ENCODE assay signal across 1 cellular context in genomic region chr14:92962831-92963095, GRCh38.
TF ChIP-seq lines count a peak whose summit lies in the region.

No MANE protein-coding gene starts in this region.

TF ChIP-seq in HepG2, 621 proteins besides CTCF, POLR2A, EP300 and RAD21:
- TF ChIP-seq ZNF576 (CRISPR knock-in tag; IDR thresholded peaks at IDR 0.05): no peak
- no peak for TF ChIP-seq TP53 (CRISPR knock-in tag; conservative IDR thresholded peaks at IDR 0.05)
- TF ChIP-seq RFX5 (IDR thresholded peaks at IDR 0.05; ENCODE audit: low read depth, low read length): no peak
- TF ChIP-seq, protein P1, sequence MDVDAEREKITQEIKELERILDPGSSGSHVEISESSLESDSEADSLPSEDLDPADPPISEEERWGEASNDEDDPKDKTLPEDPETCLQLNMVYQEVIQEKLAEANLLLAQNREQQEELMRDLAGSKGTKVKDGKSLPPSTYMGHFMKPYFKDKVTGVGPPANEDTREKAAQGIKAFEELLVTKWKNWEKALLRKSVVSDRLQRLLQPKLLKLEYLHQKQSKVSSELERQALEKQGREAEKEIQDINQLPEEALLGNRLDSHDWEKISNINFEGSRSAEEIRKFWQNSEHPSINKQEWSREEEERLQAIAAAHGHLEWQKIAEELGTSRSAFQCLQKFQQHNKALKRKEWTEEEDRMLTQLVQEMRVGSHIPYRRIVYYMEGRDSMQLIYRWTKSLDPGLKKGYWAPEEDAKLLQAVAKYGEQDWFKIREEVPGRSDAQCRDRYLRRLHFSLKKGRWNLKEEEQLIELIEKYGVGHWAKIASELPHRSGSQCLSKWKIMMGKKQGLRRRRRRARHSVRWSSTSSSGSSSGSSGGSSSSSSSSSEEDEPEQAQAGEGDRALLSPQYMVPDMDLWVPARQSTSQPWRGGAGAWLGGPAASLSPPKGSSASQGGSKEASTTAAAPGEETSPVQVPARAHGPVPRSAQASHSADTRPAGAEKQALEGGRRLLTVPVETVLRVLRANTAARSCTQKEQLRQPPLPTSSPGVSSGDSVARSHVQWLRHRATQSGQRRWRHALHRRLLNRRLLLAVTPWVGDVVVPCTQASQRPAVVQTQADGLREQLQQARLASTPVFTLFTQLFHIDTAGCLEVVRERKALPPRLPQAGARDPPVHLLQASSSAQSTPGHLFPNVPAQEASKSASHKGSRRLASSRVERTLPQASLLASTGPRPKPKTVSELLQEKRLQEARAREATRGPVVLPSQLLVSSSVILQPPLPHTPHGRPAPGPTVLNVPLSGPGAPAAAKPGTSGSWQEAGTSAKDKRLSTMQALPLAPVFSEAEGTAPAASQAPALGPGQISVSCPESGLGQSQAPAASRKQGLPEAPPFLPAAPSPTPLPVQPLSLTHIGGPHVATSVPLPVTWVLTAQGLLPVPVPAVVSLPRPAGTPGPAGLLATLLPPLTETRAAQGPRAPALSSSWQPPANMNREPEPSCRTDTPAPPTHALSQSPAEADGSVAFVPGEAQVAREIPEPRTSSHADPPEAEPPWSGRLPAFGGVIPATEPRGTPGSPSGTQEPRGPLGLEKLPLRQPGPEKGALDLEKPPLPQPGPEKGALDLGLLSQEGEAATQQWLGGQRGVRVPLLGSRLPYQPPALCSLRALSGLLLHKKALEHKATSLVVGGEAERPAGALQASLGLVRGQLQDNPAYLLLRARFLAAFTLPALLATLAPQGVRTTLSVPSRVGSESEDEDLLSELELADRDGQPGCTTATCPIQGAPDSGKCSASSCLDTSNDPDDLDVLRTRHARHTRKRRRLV (CRISPR knock-in tag; IDR thresholded peaks at IDR 0.05): no peak
- no peak for TF ChIP-seq HES4 (CRISPR knock-in tag; IDR thresholded peaks at IDR 0.05; ENCODE audit: borderline replicate concordance)
- TF ChIP-seq FOXM1 (CRISPR knock-in tag; IDR thresholded peaks at IDR 0.05): no peak
- TF ChIP-seq ZNF792 (CRISPR knock-in tag; IDR thresholded peaks at IDR 0.05): no peak
- no peak for TF ChIP-seq PRMT3 (CRISPR knock-in tag; IDR thresholded peaks at IDR 0.05; ENCODE audit: borderline replicate concordance, low read depth)
- TF ChIP-seq HOXA7 (CRISPR knock-in tag; IDR thresholded peaks at IDR 0.05): no peak
- TF ChIP-seq SIX4 (CRISPR knock-in tag; IDR thresholded peaks at IDR 0.05): no peak
- TF ChIP-seq TFAP4 (IDR thresholded peaks at IDR 0.05; ENCODE audit: borderline replicate concordance, low read depth): no peak
- TF ChIP-seq ZNF75D (CRISPR knock-in tag; IDR thresholded peaks at IDR 0.05; ENCODE audit: borderline replicate concordance): no peak
- TF ChIP-seq, protein P2, sequence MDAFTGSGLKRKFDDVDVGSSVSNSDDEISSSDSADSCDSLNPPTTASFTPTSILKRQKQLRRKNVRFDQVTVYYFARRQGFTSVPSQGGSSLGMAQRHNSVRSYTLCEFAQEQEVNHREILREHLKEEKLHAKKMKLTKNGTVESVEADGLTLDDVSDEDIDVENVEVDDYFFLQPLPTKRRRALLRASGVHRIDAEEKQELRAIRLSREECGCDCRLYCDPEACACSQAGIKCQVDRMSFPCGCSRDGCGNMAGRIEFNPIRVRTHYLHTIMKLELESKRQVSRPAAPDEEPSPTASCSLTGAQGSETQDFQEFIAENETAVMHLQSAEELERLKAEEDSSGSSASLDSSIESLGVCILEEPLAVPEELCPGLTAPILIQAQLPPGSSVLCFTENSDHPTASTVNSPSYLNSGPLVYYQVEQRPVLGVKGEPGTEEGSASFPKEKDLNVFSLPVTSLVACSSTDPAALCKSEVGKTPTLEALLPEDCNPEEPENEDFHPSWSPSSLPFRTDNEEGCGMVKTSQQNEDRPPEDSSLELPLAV (CRISPR knock-in tag; conservative IDR thresholded peaks at IDR 0.05; ENCODE audit: low read depth): no peak
- no peak for TF ChIP-seq ZBTB3 (CRISPR knock-in tag; IDR thresholded peaks at IDR 0.05; ENCODE audit: borderline replicate concordance, low read depth)
- TF ChIP-seq ARID4A (CRISPR knock-in tag; IDR thresholded peaks at IDR 0.05; ENCODE audit: borderline replicate concordance): no peak
- no peak for TF ChIP-seq MXD4 (CRISPR knock-in tag; IDR thresholded peaks at IDR 0.05)
- no peak for TF ChIP-seq ZNF644 (CRISPR knock-in tag; IDR thresholded peaks at IDR 0.05; ENCODE audit: low read depth)
- no peak for TF ChIP-seq ZNF318 (CRISPR knock-in tag; IDR thresholded peaks at IDR 0.05)
- TF ChIP-seq ZNF460 (CRISPR knock-in tag; IDR thresholded peaks at IDR 0.05; ENCODE audit: borderline replicate concordance): no peak
- no peak for TF ChIP-seq ARHGAP35 (CRISPR knock-in tag; IDR thresholded peaks at IDR 0.05; ENCODE audit: borderline replicate concordance)
TF ChIP-seq in HepG2: peak in this region for 0.
